In genomic region chr4:184343400-184344177, GRCh38 we compare ENCODE assay signal across 1 cellular context.
TF ChIP-seq lines count a peak whose summit lies in the region.

No MANE protein-coding gene starts in this region.

TF ChIP-seq in HepG2, 621 proteins besides CTCF, POLR2A, EP300 and RAD21 (continued from another document and continues in another):
- TF ChIP-seq ZNF264 (CRISPR knock-in tag; IDR thresholded peaks at IDR 0.05), result no peak
- TF ChIP-seq ZNF160 (CRISPR knock-in tag; IDR thresholded peaks at IDR 0.05), result no peak
- TF ChIP-seq ZNF256 (CRISPR knock-in tag; conservative IDR thresholded peaks at IDR 0.05), result no peak
- 0 out of 2 replicates have a peak, but pooled peaks have one; percentile 35 for TF ChIP-seq SPEN (CRISPR knock-in tag; IDR thresholded peaks at IDR 0.05; ENCODE audit: low read depth)
- no peak for TF ChIP-seq HNRNPUL1 (IDR thresholded peaks at IDR 0.05; ENCODE audit: low read depth, low read length)
- peak; percentile 44; the same call in 1 of the 2 replicates for TF ChIP-seq MTA1 (CRISPR knock-in tag; IDR thresholded peaks at IDR 0.05; ENCODE audit: borderline replicate concordance)
- no peak for TF ChIP-seq ZNF20 (CRISPR knock-in tag; IDR thresholded peaks at IDR 0.05)
- no peak for TF ChIP-seq HNRNPL (IDR thresholded peaks at IDR 0.05; ENCODE audit: low read depth, low read length)
- 0 out of 2 replicates have a peak, but pooled peaks have one; percentile 12 for TF ChIP-seq ZNF263 (CRISPR knock-in tag; IDR thresholded peaks at IDR 0.05)
- no peak for TF ChIP-seq BHLHE40 (IDR thresholded peaks at IDR 0.05; ENCODE audit: low read length)
- TF ChIP-seq CREM (IDR thresholded peaks at IDR 0.05), result peak; percentile 45; the same call in 1 of the 2 replicates
- no peak for TF ChIP-seq CREM (CRISPR knock-in tag; IDR thresholded peaks at IDR 0.05)
- TF ChIP-seq YEATS2 (CRISPR knock-in tag; IDR thresholded peaks at IDR 0.05; ENCODE audit: borderline replicate concordance), result peak; percentile 40; the same call in 1 of the 2 replicates
- TF ChIP-seq ZNF30 (CRISPR knock-in tag; IDR thresholded peaks at IDR 0.05), result no peak
- TF ChIP-seq, protein P1, sequence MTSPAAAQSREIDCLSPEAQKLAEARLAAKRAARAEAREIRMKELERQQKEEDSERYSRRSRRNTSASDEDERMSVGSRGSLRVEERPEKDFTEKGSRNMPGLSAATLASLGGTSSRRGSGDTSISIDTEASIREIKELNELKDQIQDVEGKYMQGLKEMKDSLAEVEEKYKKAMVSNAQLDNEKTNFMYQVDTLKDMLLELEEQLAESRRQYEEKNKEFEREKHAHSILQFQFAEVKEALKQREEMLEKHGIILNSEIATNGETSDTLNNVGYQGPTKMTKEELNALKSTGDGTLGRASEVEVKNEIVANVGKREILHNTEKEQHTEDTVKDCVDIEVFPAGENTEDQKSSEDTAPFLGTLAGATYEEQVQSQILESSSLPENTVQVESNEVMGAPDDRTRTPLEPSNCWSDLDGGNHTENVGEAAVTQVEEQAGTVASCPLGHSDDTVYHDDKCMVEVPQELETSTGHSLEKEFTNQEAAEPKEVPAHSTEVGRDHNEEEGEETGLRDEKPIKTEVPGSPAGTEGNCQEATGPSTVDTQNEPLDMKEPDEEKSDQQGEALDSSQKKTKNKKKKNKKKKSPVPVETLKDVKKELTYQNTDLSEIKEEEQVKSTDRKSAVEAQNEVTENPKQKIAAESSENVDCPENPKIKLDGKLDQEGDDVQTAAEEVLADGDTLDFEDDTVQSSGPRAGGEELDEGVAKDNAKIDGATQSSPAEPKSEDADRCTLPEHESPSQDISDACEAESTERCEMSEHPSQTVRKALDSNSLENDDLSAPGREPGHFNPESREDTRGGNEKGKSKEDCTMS (CRISPR knock-in tag; conservative IDR thresholded peaks at IDR 0.05), result no peak
- peak; percentile 67; the same call in 1 of the 2 replicates for TF ChIP-seq SALL1 (CRISPR knock-in tag; IDR thresholded peaks at IDR 0.05)
- TF ChIP-seq, protein P2, sequence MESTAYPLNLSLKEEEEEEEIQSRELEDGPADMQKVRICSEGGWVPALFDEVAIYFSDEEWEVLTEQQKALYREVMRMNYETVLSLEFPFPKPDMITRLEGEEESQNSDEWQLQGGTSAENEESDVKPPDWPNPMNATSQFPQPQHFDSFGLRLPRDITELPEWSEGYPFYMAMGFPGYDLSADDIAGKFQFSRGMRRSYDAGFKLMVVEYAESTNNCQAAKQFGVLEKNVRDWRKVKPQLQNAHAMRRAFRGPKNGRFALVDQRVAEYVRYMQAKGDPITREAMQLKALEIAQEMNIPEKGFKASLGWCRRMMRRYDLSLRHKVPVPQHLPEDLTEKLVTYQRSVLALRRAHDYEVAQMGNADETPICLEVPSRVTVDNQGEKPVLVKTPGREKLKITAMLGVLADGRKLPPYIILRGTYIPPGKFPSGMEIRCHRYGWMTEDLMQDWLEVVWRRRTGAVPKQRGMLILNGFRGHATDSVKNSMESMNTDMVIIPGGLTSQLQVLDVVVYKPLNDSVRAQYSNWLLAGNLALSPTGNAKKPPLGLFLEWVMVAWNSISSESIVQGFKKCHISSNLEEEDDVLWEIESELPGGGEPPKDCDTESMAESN (CRISPR knock-in tag; conservative IDR thresholded peaks at IDR 0.05), result 0 out of 2 replicates have a peak, but pooled peaks have one; percentile 34
- TF ChIP-seq ZNF800 (CRISPR knock-in tag; IDR thresholded peaks at IDR 0.05), result no peak
- TF ChIP-seq DMAP1 (CRISPR knock-in tag; IDR thresholded peaks at IDR 0.05), result peak; percentile 49; the same call in 1 of the 2 replicates
- no peak for TF ChIP-seq ZNF790 (CRISPR knock-in tag; IDR thresholded peaks at IDR 0.05; ENCODE audit: borderline replicate concordance)
- TF ChIP-seq, protein P3, sequence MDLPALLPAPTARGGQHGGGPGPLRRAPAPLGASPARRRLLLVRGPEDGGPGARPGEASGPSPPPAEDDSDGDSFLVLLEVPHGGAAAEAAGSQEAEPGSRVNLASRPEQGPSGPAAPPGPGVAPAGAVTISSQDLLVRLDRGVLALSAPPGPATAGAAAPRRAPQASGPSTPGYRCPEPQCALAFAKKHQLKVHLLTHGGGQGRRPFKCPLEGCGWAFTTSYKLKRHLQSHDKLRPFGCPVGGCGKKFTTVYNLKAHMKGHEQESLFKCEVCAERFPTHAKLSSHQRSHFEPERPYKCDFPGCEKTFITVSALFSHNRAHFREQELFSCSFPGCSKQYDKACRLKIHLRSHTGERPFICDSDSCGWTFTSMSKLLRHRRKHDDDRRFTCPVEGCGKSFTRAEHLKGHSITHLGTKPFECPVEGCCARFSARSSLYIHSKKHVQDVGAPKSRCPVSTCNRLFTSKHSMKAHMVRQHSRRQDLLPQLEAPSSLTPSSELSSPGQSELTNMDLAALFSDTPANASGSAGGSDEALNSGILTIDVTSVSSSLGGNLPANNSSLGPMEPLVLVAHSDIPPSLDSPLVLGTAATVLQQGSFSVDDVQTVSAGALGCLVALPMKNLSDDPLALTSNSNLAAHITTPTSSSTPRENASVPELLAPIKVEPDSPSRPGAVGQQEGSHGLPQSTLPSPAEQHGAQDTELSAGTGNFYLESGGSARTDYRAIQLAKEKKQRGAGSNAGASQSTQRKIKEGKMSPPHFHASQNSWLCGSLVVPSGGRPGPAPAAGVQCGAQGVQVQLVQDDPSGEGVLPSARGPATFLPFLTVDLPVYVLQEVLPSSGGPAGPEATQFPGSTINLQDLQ (CRISPR knock-in tag; IDR thresholded peaks at IDR 0.05), result no peak
- TF ChIP-seq, protein P4, sequence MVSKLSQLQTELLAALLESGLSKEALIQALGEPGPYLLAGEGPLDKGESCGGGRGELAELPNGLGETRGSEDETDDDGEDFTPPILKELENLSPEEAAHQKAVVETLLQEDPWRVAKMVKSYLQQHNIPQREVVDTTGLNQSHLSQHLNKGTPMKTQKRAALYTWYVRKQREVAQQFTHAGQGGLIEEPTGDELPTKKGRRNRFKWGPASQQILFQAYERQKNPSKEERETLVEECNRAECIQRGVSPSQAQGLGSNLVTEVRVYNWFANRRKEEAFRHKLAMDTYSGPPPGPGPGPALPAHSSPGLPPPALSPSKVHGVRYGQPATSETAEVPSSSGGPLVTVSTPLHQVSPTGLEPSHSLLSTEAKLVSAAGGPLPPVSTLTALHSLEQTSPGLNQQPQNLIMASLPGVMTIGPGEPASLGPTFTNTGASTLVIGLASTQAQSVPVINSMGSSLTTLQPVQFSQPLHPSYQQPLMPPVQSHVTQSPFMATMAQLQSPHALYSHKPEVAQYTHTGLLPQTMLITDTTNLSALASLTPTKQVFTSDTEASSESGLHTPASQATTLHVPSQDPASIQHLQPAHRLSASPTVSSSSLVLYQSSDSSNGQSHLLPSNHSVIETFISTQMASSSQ (IDR thresholded peaks at IDR 0.05; ENCODE audit: low read depth), result no peak
- TF ChIP-seq, protein P4 (CRISPR knock-in tag; IDR thresholded peaks at IDR 0.05; ENCODE audit: borderline replicate concordance), result peak; percentile 41; the same call in 1 of the 2 replicates
- peak; percentile 68; the same call in 1 of the 2 replicates for TF ChIP-seq TSC22D2 (CRISPR knock-in tag; IDR thresholded peaks at IDR 0.05; ENCODE audit: borderline replicate concordance)
- no peak for TF ChIP-seq SIN3B (IDR thresholded peaks at IDR 0.05; ENCODE audit: low read length)
- TF ChIP-seq ZNF598 (CRISPR knock-in tag; IDR thresholded peaks at IDR 0.05; ENCODE audit: borderline replicate concordance), result no peak; the same call in 1 of the 2 replicates
- 0 out of 2 replicates have a peak, but pooled peaks have one; percentile 31 for TF ChIP-seq ZNF766 (CRISPR knock-in tag; IDR thresholded peaks at IDR 0.05; ENCODE audit: borderline replicate concordance)
- TF ChIP-seq, protein P5, sequence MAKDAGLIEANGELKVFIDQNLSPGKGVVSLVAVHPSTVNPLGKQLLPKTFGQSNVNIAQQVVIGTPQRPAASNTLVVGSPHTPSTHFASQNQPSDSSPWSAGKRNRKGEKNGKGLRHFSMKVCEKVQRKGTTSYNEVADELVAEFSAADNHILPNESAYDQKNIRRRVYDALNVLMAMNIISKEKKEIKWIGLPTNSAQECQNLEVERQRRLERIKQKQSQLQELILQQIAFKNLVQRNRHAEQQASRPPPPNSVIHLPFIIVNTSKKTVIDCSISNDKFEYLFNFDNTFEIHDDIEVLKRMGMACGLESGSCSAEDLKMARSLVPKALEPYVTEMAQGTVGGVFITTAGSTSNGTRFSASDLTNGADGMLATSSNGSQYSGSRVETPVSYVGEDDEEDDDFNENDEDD (CRISPR knock-in tag; IDR thresholded peaks at IDR 0.05; ENCODE audit: borderline replicate concordance), result peak; percentile 55; the same call in 1 of the 2 replicates
- no peak for TF ChIP-seq IKZF1 (IDR thresholded peaks at IDR 0.05)
- 0 out of 2 replicates have a peak, but pooled peaks have one; percentile 48 for TF ChIP-seq KMT2A (CRISPR knock-in tag; IDR thresholded peaks at IDR 0.05)
- no peak; the same call in 1 of the 2 replicates for TF ChIP-seq ZFP90 (CRISPR knock-in tag; IDR thresholded peaks at IDR 0.05; ENCODE audit: borderline replicate concordance)
- peak; percentile 70 for TF ChIP-seq GABPB1 (CRISPR knock-in tag; IDR thresholded peaks at IDR 0.05)
- TF ChIP-seq PRPF4 (IDR thresholded peaks at IDR 0.05; ENCODE audit: low read depth, low read length, poor library complexity, severe bottlenecking), result no peak
- no peak for TF ChIP-seq ATF6 (CRISPR knock-in tag; conservative IDR thresholded peaks at IDR 0.05)
- no peak for TF ChIP-seq SOX5 (CRISPR knock-in tag; IDR thresholded peaks at IDR 0.05; ENCODE audit: borderline replicate concordance)
- 0 out of 2 replicates have a peak, but pooled peaks have one; percentile 15 for TF ChIP-seq HOXD1 (CRISPR knock-in tag; IDR thresholded peaks at IDR 0.05)
- no peak for TF ChIP-seq ATAD3A (CRISPR knock-in tag; IDR thresholded peaks at IDR 0.05)
- TF ChIP-seq, protein P6, sequence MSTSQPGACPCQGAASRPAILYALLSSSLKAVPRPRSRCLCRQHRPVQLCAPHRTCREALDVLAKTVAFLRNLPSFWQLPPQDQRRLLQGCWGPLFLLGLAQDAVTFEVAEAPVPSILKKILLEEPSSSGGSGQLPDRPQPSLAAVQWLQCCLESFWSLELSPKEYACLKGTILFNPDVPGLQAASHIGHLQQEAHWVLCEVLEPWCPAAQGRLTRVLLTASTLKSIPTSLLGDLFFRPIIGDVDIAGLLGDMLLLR (CRISPR knock-in tag; IDR thresholded peaks at IDR 0.05), result peak; percentile 27; the same call in 1 of the 2 replicates
- 0 out of 2 replicates have a peak, but pooled peaks have one; percentile 34 for TF ChIP-seq MAX (IDR thresholded peaks at IDR 0.05)
- TF ChIP-seq TBX3 (IDR thresholded peaks at IDR 0.05; ENCODE audit: borderline replicate concordance), result no peak
- TF ChIP-seq LCORL (IDR thresholded peaks at IDR 0.05), result no peak
- TF ChIP-seq LCORL (CRISPR knock-in tag; IDR thresholded peaks at IDR 0.05), result 0 out of 2 replicates have a peak, but pooled peaks have one; percentile 18
- TF ChIP-seq ELF1 (CRISPR knock-in tag; IDR thresholded peaks at IDR 0.05), result peak; percentile 88
- peak; percentile 58 for TF ChIP-seq ASH2L (IDR thresholded peaks at IDR 0.05; ENCODE audit: insufficient read length, low read depth, low read length)
- TF ChIP-seq ARNT (IDR thresholded peaks at IDR 0.05), result no peak
- TF ChIP-seq ZNF749 (CRISPR knock-in tag; IDR thresholded peaks at IDR 0.05; ENCODE audit: borderline replicate concordance), result no peak
- TF ChIP-seq PAF1 (CRISPR knock-in tag; IDR thresholded peaks at IDR 0.05), result no peak
- TF ChIP-seq NFIB (CRISPR knock-in tag; IDR thresholded peaks at IDR 0.05; ENCODE audit: borderline replicate concordance), result no peak
- 0 out of 2 replicates have a peak, but pooled peaks have one; percentile 23 for TF ChIP-seq ZFX (CRISPR knock-in tag; IDR thresholded peaks at IDR 0.05; ENCODE audit: low read depth)
- TF ChIP-seq RARG (CRISPR knock-in tag; IDR thresholded peaks at IDR 0.05; ENCODE audit: low read depth), result no peak
- TF ChIP-seq ZNF329 (CRISPR knock-in tag; IDR thresholded peaks at IDR 0.05; ENCODE audit: low read depth), result peak; percentile 50; the same call in 1 of the 2 replicates
- no peak for TF ChIP-seq SMAD9 (CRISPR knock-in tag; IDR thresholded peaks at IDR 0.05)
- TF ChIP-seq THAP11 (CRISPR knock-in tag; IDR thresholded peaks at IDR 0.05), result peak; percentile 99
